ENCODE assay signal across 1 cellular context in the genomic region with DNA sequence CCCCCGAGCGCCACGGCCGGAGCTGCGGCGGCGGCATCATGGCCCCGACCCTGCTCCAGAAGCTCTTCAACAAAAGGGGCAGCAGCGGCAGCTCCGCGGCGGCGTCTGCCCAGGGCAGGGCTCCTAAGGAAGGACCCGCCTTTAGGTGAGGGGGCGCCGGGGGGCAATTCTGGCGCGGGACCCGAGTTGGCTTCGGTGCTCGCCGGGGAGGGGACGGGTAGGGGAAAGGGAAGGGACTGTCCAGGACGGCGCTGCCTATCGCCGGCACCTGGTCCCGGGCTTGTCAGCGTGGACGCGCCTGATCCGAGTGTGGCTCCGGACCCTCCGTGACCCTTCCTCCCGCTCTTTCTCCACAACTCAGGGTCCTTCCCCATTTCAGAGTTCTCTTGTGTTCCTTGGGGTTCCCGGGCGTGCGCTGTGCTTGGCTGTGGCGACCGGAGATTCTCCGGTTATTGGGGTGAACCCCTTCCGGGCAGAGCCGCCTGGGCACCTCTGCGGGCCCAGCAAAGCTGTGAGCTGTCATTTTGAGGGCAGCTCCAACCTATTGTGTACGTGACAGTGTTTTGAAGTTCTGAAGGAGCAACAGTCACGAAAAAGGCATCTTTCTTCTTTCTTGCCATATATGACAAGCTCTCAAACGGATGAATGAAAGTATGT.
TF ChIP-seq lines count a peak whose summit lies in the region.

No MANE protein-coding gene starts in this region.

TF ChIP-seq in HEK293, 187 proteins besides CTCF, POLR2A, EP300 and RAD21 (continued from another document and continues in another):
- TF ChIP-seq, protein P1, sequence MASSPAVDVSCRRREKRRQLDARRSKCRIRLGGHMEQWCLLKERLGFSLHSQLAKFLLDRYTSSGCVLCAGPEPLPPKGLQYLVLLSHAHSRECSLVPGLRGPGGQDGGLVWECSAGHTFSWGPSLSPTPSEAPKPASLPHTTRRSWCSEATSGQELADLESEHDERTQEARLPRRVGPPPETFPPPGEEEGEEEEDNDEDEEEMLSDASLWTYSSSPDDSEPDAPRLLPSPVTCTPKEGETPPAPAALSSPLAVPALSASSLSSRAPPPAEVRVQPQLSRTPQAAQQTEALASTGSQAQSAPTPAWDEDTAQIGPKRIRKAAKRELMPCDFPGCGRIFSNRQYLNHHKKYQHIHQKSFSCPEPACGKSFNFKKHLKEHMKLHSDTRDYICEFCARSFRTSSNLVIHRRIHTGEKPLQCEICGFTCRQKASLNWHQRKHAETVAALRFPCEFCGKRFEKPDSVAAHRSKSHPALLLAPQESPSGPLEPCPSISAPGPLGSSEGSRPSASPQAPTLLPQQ (tag by site-specific recombination; IDR thresholded peaks at IDR 0.05), result no peak
- TF ChIP-seq ZNF777 (tag by site-specific recombination; IDR thresholded peaks at IDR 0.05; ENCODE audit: borderline replicate concordance) (no peak), ZNF660 (tag by site-specific recombination; IDR thresholded peaks at IDR 0.05) (no peak), KLF9 (tag by site-specific recombination; IDR thresholded peaks at IDR 0.05; ENCODE audit: low read depth) (no peak), ZBTB1 (tag by site-specific recombination; IDR thresholded peaks at IDR 0.05) (no peak), ZNF561 (tag by site-specific recombination; IDR thresholded peaks at IDR 0.05; ENCODE audit: borderline replicate concordance) (no peak), ZNF10 (tag by site-specific recombination; IDR thresholded peaks at IDR 0.05) (no peak), GLIS1 (tag by site-specific recombination; IDR thresholded peaks at IDR 0.05) (0 out of 2 replicates have a peak, but pooled peaks have one; percentile 7), ZNF600 (tag by site-specific recombination; IDR thresholded peaks at IDR 0.05) (peak; percentile 60), ZNF274 (IDR thresholded peaks at IDR 0.05; ENCODE audit: low read length) (no peak), ZNF274 (tag by site-specific recombination; IDR thresholded peaks at IDR 0.05; ENCODE audit: borderline replicate concordance) (no peak), SCRT2 (tag by site-specific recombination; IDR thresholded peaks at IDR 0.05) (no peak), ZFP69B (tag by site-specific recombination; IDR thresholded peaks at IDR 0.05) (no peak), ZNF335 (tag by site-specific recombination; conservative IDR thresholded peaks at IDR 0.05) (peak; percentile 95), HOXD13 (CRISPR knock-in tag; IDR thresholded peaks at IDR 0.05; ENCODE audit: borderline replicate concordance) (no peak), SP3 (tag by site-specific recombination; IDR thresholded peaks at IDR 0.05) (no peak), ZFP37 (tag by site-specific recombination; IDR thresholded peaks at IDR 0.05) (no peak), YY2 (tag by site-specific recombination; IDR thresholded peaks at IDR 0.05) (no peak), SP2 (tag by site-specific recombination; IDR thresholded peaks at IDR 0.05) (0 out of 2 replicates have a peak, but pooled peaks have one; percentile 13), KLF16 (tag by site-specific recombination; IDR thresholded peaks at IDR 0.05) (no peak), ZNF530 (tag by site-specific recombination; IDR thresholded peaks at IDR 0.05; ENCODE audit: low read depth) (no peak), MYNN (tag by site-specific recombination; IDR thresholded peaks at IDR 0.05; ENCODE audit: borderline replicate concordance) (no peak), ZNF366 (tag by site-specific recombination; conservative IDR thresholded peaks at IDR 0.05) (no peak), ZNF324 (tag by site-specific recombination; IDR thresholded peaks at IDR 0.05) (no peak), ZNF473 (tag by site-specific recombination; IDR thresholded peaks at IDR 0.05) (no peak), ZNF791 (tag by site-specific recombination; IDR thresholded peaks at IDR 0.05) (no peak), ZNF585B (tag by site-specific recombination; IDR thresholded peaks at IDR 0.05) (no peak), ZNF549 (tag by site-specific recombination; IDR thresholded peaks at IDR 0.05) (no peak), ZNF37A (tag by site-specific recombination; IDR thresholded peaks at IDR 0.05) (no peak), ZNF544 (tag by site-specific recombination; IDR thresholded peaks at IDR 0.05) (no peak)
- TF ChIP-seq, protein P2, sequence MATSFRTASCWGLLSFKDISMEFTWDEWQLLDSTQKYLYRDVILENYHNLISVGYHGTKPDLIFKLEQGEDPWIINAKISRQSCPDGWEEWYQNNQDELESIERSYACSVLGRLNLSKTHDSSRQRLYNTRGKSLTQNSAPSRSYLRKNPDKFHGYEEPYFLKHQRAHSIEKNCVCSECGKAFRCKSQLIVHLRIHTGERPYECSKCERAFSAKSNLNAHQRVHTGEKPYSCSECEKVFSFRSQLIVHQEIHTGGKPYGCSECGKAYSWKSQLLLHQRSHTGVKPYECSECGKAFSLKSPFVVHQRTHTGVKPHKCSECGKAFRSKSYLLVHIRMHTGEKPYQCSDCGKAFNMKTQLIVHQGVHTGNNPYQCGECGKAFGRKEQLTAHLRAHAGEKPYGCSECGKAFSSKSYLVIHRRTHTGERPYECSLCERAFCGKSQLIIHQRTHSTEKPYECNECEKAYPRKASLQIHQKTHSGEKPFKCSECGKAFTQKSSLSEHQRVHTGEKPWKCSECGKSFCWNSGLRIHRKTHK (tag by site-specific recombination; IDR thresholded peaks at IDR 0.05), result no peak
- TF ChIP-seq, protein P3, sequence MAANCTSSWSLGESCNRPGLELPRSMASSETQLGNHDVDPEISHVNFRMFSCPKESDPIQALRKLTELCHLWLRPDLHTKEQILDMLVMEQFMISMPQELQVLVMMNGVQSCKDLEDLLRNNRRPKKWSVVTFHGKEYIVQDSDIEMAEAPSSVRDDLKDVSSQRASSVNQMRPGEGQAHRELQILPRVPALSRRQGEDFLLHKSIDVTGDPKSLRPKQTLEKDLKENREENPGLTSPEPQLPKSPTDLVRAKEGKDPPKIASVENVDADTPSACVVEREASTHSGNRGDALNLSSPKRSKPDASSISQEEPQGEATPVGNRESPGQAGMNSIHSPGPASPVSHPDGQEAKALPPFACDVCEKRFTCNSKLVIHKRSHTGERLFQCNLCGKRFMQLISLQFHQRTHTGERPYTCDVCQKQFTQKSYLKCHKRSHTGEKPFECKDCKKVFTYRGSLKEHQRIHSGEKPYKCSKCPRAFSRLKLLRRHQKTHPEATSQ (tag by site-specific recombination; IDR thresholded peaks at IDR 0.05), result no peak
- TF ChIP-seq, protein P4, sequence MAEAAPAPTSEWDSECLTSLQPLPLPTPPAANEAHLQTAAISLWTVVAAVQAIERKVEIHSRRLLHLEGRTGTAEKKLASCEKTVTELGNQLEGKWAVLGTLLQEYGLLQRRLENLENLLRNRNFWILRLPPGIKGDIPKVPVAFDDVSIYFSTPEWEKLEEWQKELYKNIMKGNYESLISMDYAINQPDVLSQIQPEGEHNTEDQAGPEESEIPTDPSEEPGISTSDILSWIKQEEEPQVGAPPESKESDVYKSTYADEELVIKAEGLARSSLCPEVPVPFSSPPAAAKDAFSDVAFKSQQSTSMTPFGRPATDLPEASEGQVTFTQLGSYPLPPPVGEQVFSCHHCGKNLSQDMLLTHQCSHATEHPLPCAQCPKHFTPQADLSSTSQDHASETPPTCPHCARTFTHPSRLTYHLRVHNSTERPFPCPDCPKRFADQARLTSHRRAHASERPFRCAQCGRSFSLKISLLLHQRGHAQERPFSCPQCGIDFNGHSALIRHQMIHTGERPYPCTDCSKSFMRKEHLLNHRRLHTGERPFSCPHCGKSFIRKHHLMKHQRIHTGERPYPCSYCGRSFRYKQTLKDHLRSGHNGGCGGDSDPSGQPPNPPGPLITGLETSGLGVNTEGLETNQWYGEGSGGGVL (tag by site-specific recombination; IDR thresholded peaks at IDR 0.05), result no peak
- TF ChIP-seq, protein P5, sequence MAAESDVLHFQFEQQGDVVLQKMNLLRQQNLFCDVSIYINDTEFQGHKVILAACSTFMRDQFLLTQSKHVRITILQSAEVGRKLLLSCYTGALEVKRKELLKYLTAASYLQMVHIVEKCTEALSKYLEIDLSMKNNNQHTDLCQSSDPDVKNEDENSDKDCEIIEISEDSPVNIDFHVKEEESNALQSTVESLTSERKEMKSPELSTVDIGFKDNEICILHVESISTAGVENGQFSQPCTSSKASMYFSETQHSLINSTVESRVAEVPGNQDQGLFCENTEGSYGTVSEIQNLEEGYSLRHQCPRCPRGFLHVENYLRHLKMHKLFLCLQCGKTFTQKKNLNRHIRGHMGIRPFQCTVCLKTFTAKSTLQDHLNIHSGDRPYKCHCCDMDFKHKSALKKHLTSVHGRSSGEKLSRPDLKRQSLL (tag by site-specific recombination; IDR thresholded peaks at IDR 0.05), result no peak
- TF ChIP-seq, protein P6, sequence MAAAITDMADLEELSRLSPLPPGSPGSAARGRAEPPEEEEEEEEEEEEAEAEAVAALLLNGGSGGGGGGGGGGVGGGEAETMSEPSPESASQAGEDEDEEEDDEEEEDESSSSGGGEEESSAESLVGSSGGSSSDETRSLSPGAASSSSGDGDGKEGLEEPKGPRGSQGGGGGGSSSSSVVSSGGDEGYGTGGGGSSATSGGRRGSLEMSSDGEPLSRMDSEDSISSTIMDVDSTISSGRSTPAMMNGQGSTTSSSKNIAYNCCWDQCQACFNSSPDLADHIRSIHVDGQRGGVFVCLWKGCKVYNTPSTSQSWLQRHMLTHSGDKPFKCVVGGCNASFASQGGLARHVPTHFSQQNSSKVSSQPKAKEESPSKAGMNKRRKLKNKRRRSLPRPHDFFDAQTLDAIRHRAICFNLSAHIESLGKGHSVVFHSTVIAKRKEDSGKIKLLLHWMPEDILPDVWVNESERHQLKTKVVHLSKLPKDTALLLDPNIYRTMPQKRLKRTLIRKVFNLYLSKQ (tag by site-specific recombination; IDR thresholded peaks at IDR 0.05; ENCODE audit: borderline replicate concordance), result no peak
- TF ChIP-seq, protein P7, sequence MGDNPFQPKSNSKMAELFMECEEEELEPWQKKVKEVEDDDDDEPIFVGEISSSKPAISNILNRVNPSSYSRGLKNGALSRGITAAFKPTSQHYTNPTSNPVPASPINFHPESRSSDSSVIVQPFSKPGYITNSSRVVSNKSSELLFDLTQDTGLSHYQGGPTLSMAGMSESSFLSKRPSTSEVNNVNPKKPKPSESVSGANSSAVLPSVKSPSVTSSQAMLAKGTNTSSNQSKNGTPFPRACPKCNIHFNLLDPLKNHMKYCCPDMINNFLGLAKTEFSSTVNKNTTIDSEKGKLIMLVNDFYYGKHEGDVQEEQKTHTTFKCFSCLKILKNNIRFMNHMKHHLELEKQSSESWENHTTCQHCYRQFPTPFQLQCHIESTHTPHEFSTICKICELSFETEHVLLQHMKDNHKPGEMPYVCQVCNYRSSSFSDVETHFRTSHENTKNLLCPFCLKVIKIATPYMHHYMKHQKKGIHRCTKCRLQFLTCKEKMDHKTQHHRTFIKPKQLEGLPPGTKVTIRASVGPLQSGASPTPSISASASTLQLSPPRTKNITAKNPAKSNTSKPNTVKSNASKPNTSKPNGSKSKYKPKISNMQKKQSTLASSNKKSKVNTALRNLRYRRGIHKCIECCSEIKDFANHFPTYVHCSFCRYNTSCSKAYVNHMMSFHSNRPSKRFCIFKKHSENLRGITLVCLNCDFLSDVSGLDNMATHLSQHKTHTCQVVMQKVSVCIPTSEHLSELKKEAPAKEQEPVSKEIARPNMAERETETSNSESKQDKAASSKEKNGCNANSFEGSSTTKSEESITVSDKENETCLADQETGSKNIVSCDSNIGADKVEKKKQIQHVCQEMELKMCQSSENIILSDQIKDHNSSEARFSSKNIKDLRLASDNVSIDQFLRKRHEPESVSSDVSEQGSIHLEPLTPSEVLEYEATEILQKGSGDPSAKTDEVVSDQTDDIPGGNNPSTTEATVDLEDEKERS (tag by site-specific recombination; IDR thresholded peaks at IDR 0.05), result no peak
- TF ChIP-seq, protein P8, sequence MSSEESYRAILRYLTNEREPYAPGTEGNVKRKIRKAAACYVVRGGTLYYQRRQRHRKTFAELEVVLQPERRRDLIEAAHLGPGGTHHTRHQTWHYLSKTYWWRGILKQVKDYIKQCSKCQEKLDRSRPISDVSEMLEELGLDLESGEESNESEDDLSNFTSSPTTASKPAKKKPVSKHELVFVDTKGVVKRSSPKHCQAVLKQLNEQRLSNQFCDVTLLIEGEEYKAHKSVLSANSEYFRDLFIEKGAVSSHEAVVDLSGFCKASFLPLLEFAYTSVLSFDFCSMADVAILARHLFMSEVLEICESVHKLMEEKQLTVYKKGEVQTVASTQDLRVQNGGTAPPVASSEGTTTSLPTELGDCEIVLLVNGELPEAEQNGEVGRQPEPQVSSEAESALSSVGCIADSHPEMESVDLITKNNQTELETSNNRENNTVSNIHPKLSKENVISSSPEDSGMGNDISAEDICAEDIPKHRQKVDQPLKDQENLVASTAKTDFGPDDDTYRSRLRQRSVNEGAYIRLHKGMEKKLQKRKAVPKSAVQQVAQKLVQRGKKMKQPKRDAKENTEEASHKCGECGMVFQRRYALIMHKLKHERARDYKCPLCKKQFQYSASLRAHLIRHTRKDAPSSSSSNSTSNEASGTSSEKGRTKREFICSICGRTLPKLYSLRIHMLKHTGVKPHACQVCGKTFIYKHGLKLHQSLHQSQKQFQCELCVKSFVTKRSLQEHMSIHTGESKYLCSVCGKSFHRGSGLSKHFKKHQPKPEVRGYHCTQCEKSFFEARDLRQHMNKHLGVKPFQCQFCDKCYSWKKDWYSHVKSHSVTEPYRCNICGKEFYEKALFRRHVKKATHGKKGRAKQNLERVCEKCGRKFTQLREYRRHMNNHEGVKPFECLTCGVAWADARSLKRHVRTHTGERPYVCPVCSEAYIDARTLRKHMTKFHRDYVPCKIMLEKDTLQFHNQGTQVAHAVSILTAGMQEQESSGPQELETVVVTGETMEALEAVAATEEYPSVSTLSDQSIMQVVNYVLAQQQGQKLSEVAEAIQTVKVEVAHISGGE (tag by site-specific recombination; conservative IDR thresholded peaks at IDR 0.05; ENCODE audit: low read depth), result no peak
- TF ChIP-seq, protein P9, sequence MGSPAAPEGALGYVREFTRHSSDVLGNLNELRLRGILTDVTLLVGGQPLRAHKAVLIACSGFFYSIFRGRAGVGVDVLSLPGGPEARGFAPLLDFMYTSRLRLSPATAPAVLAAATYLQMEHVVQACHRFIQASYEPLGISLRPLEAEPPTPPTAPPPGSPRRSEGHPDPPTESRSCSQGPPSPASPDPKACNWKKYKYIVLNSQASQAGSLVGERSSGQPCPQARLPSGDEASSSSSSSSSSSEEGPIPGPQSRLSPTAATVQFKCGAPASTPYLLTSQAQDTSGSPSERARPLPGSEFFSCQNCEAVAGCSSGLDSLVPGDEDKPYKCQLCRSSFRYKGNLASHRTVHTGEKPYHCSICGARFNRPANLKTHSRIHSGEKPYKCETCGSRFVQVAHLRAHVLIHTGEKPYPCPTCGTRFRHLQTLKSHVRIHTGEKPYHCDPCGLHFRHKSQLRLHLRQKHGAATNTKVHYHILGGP (tag by site-specific recombination; IDR thresholded peaks at IDR 0.05), result no peak
- TF ChIP-seq, protein P10, sequence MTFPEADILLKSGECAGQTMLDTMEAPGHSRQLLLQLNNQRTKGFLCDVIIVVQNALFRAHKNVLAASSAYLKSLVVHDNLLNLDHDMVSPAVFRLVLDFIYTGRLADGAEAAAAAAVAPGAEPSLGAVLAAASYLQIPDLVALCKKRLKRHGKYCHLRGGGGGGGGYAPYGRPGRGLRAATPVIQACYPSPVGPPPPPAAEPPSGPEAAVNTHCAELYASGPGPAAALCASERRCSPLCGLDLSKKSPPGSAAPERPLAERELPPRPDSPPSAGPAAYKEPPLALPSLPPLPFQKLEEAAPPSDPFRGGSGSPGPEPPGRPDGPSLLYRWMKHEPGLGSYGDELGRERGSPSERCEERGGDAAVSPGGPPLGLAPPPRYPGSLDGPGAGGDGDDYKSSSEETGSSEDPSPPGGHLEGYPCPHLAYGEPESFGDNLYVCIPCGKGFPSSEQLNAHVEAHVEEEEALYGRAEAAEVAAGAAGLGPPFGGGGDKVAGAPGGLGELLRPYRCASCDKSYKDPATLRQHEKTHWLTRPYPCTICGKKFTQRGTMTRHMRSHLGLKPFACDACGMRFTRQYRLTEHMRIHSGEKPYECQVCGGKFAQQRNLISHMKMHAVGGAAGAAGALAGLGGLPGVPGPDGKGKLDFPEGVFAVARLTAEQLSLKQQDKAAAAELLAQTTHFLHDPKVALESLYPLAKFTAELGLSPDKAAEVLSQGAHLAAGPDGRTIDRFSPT (tag by site-specific recombination; IDR thresholded peaks at IDR 0.05), result no peak
